35 cellular contexts compared by ENCODE assay signal in genomic region chr1:15775706-15776105, GRCh38. TPM values are rescaled to one million over a fixed set of nuclear protein-coding genes. Genes with fewer than 3 reads are reported as not detected.
"Had no signal": no experiment of that assay in that cellular context is flagged by ENCODE, and none has a peak within 500 bp of the region (broad histone marks: within the 10 kb centered on the region; RNA-seq: fewer than 3 reads in every experiment).

No MANE protein-coding gene starts in this region.

- H3K9me3 Mint-ChIP-seq: activated CD4-positive, alpha-beta memory T cell treated with anti-CD3 and anti-CD28 coated beads for 36 hours; activated T-cell treated with anti-CD3 and anti-CD28 coated beads, Interleukin-2, amount 50 U/mL, for 24 hours; dendritic cell treated with granulocyte-macrophage colony-stimulating factor and Interleukin-4, amounts not matched to agents 40 ng/mL and 50 ng/mL, for 4 days; endodermal cell; nephron had no signal

- H3K27me3 ChIP-seq: breast epithelium, esophagus muscularis mucosa, heart right ventricle, pancreas, sigmoid colon, upper lobe of left lung, vagina had no signal

- ATAC-seq: activated CD4-positive, CD25-positive, alpha-beta regulatory T cell treated with anti-CD3 and anti-CD28 coated beads, Interleukin-2, amount 50 U/mL, for 24 hours; left lobe of liver; pancreas; psoas muscle; T-helper 17 cell had no signal

- H3K4me3 Mint-ChIP-seq: activated CD4-positive, alpha-beta memory T cell treated with anti-CD3 and anti-CD28 coated beads for 36 hours; activated T-cell treated with anti-CD3 and anti-CD28 coated beads, Interleukin-2, amount 50 U/mL, for 24 hours; dendritic cell treated with granulocyte-macrophage colony-stimulating factor and Interleukin-4, amounts not matched to agents 40 ng/mL and 50 ng/mL, for 4 days; endodermal cell; nephron; T-helper 17 cell had no signal

- H3K36me3 ChIP-seq: breast epithelium, neutrophil had no signal

- H3K27ac ChIP-seq: breast epithelium, esophagus muscularis mucosa, heart right ventricle, neutrophil, pancreas, psoas muscle, sigmoid colon, upper lobe of left lung, vagina, WERI-Rb-1 had no signal

- H3K4me1 Mint-ChIP-seq: nephron had no signal

- H3K27ac Mint-ChIP-seq: activated CD4-positive, alpha-beta memory T cell treated with anti-CD3 and anti-CD28 coated beads for 36 hours; activated T-cell treated with anti-CD3 and anti-CD28 coated beads, Interleukin-2, amount 50 U/mL, for 24 hours; dendritic cell treated with granulocyte-macrophage colony-stimulating factor and Interleukin-4, amounts not matched to agents 40 ng/mL and 50 ng/mL, for 4 days; endodermal cell; nephron; T-helper 17 cell had no signal

- H3K4me3 ChIP-seq: breast epithelium, esophagus muscularis mucosa, heart right ventricle, pancreas, psoas muscle, sigmoid colon, upper lobe of left lung, vagina had no signal

- DNase-seq: activated CD4-positive, alpha-beta memory T cell treated with anti-CD3 and anti-CD28 coated beads for 36 hours; activated CD4-positive, alpha-beta T cell treated with anti-CD3 and anti-CD28 coated beads for 48 hours; activated CD8-positive, alpha-beta memory T cell treated with anti-CD3 and anti-CD28 coated beads, Interleukin-2, amount 50 U/mL, for 48 hours; activated gamma-delta T cell; activated naive CD4-positive, alpha-beta T cell treated with anti-CD3 and anti-CD28 coated beads, Interleukin-2, amount 50 U/mL, for 16 hours; activated T-cell treated with anti-CD3 and anti-CD28 coated beads, Interleukin-2, amount 50 U/mL, for 24 hours; amygdala; central memory CD4-positive, alpha-beta T cell; endodermal cell; foreskin melanocyte; heart right ventricle; kidney glomerular epithelial cell; pancreas; psoas muscle; sigmoid colon; small intestine; stimulated activated CD4-positive, alpha-beta T cell treated with anti-CD3 and anti-CD28 coated beads, Interleukin-1b, Interleukin-23, amount 100 ng/mL, for 48 hours; stimulated activated naive CD4-positive, alpha-beta T cell treated with Interleukin-2 at 50 U/mL for 16 hours; T-helper 17 cell; T1000; upper lobe of left lung; WERI-Rb-1 had no signal

- H3K36me3 Mint-ChIP-seq: activated CD4-positive, alpha-beta memory T cell treated with anti-CD3 and anti-CD28 coated beads for 36 hours had no signal

- H3K4me1 ChIP-seq: breast epithelium, esophagus muscularis mucosa, psoas muscle, sigmoid colon, upper lobe of left lung, vagina had no signal

- FAIRE-seq: pancreas, small intestine had no signal

- H3K9me3 ChIP-seq: breast epithelium, esophagus muscularis mucosa, heart right ventricle, neutrophil, pancreas, psoas muscle, sigmoid colon, upper lobe of left lung, vagina had no signal

RNA-seq across cellular contexts. Expression of gene FBLIM1, which starts 17.1 kb away (rescaled TPM):
- total RNA-seq: activated CD8-positive, alpha-beta memory T cell treated with anti-CD3 and anti-CD28 coated beads for 36 hours had no signal

RNA-seq across cellular contexts. Expression of gene TMEM82, which starts 33.4 kb away (rescaled TPM):
- total RNA-seq: activated CD4-positive, alpha-beta memory T cell treated with anti-CD3 and anti-CD28 coated beads for 36 hours; activated CD8-positive, alpha-beta memory T cell treated with anti-CD3 and anti-CD28 coated beads for 36 hours; breast epithelium; esophagus muscularis mucosa; glomerular endothelial cell; heart right ventricle; lung microvascular endothelial cell; mesenteric fat pad; pancreas; psoas muscle; T-helper 17 cell; temporal lobe; upper lobe of left lung; vagina had no signal
- polyA plus RNA-seq: heart right ventricle, pancreas, psoas muscle had no signal
